ENCODE assay signal across 11 cellular contexts in genomic region chr9:132644251-132644650, GRCh38. TPM values are rescaled to one million over a fixed set of nuclear protein-coding genes. Genes with fewer than 3 reads are reported as not detected.
DNase-seq lines count a peak whose midpoint lies in the region; ATAC-seq, FAIRE-seq and TF ChIP-seq lines count a peak whose summit lies in the region.
"Had no signal": no experiment of that assay in that cellular context is flagged by ENCODE, and none has a peak within 500 bp of the region (broad histone marks: within the 10 kb centered on the region; RNA-seq: fewer than 3 reads in every experiment).

No MANE protein-coding gene starts in this region.

- DNase-seq in AG04450 (ENCODE audit: low read depth, low spot score) (no peak), GM12891 (ENCODE audit: insufficient read length, low spot score) (peak; percentile 7), NCI-H69 (lab: John Stamatoyannopoulos, UW) (peak; percentile 66), epithelial cell of proximal tubule (ENCODE audit: low read depth) (no peak), NCI-H345 treated with DMSO at 0.1 percent for 48 hours (lab: John Stamatoyannopoulos, UW; ENCODE audit: unreplicated experiment) (no peak), posterior cingulate gyrus (no peak), left cardiac atrium (no peak)
- DNase-seq in NK-92 treated with Interleukin-12 subunit alpha and Interleukin-12 subunit beta, amount 100 ng/mL, for 24 hours (lab: John Stamatoyannopoulos, UW): no peak
- DNase-seq: C1 segment of cervical spinal cord, SHP77 treated with DMSO at 0.1 percent for 48 hours had no signal

- no peaks in the 10 kb centered on the region for H3K9me3 ChIP-seq in AG04450 (ENCODE audit: control insufficient read depth, insufficient read depth, low read length)
- H3K9me3 ChIP-seq: right atrium auricular region had no signal

- TF ChIP-seq POLR2A in GM12891 (IDR thresholded peaks at IDR 0.05; ENCODE audit: low read depth, low read length): no peak

- ATAC-seq in left cardiac atrium: no peak

- POLR2A ChIA-PET in AG04450 (lab: Yijun Ruan, JAX): no interaction called here

- 0 out of 2 replicates have a peak, but pooled peaks have one; percentile 13 for TF ChIP-seq CTCF in AG04450 (IDR thresholded peaks at IDR 0.05; ENCODE audit: low read depth, low read length)
- TF ChIP-seq CTCF in epithelial cell of proximal tubule (conservative IDR thresholded peaks at IDR 0.05; ENCODE audit: low read depth, low read length): peak; percentile 25

- H3K27me3 ChIP-seq in AG04450 (ENCODE audit: control insufficient read depth, insufficient read depth, low read length): no peaks in the 10 kb centered on the region
- H3K27me3 ChIP-seq: right atrium auricular region had no signal

- H3K4me3 ChIP-seq in AG04450 (ENCODE audit: low read depth, low read length) (no peak overlapping the region), epithelial cell of proximal tubule (ENCODE audit: low read depth, low read length) (no peak overlapping the region)
- H3K4me3 ChIP-seq: right atrium auricular region had no signal

- no peak for FAIRE-seq in GM12891 (lab: Jason Lieb, UNC)

- intact Hi-C loops in posterior cingulate gyrus (cut with DNase I) (no loop called here), left cardiac atrium (cut with DNase I) (no loop called here)

- no peak overlapping the region for H3K27ac ChIP-seq in AG04450 (ENCODE audit: low read depth, low read length)
- H3K27ac ChIP-seq: right atrium auricular region had no signal

- CTCF ChIA-PET in AG04450 (lab: Charles Lee): interaction anchor here (0.6 to 1.6 kb wide), 4 partner anchors 10 to 232 kb away, joined by 3 to 6 read pairs (median 4); no protein-coding TSS in a partner anchor

TF ChIP-seq in GM12891, 5 proteins besides CTCF, POLR2A, EP300 and RAD21:
- TF ChIP-seq SPI1 (IDR thresholded peaks at IDR 0.05; ENCODE audit: low read depth, low read length) (no peak), POU2F2 (IDR thresholded peaks at IDR 0.05; ENCODE audit: low read depth, low read length) (no peak)
TF ChIP-seq in GM12891: peak in this region for 0.

RNA-seq across cellular contexts. Expression of gene DDX31, which starts 25.5 kb away (rescaled TPM):
- polyA plus RNA-seq in AG04450 (2011; rRNA removed): 11.8 and 12.2 TPM in 2 replicates
- 16.1 and 17.7 TPM in 2 replicates for polyA minus RNA-seq in AG04450 (2011; rRNA and poly(A)+ RNA removed)
- polyA plus RNA-seq in GM12891 (2012; ENCODE audit: low read depth, missing spikeins): 9.9 TPM
- total RNA-seq in epithelial cell of proximal tubule (8.1 and 15.2 TPM in 2 replicates), left cardiac atrium (1 to 10 TPM; 5.2 to 7.9 TPM)

RNA-seq across cellular contexts. Expression of gene GTF3C4, which starts 26.0 kb away (rescaled TPM):
- 6.9 and 7.7 TPM in 2 replicates for polyA plus RNA-seq in AG04450 (2011; rRNA removed)
- 9.3 and 11.3 TPM in 2 replicates for polyA minus RNA-seq in AG04450 (2011; rRNA and poly(A)+ RNA removed)
- 5.7 TPM for polyA plus RNA-seq in GM12891 (2012; ENCODE audit: low read depth, missing spikeins)
- total RNA-seq in epithelial cell of proximal tubule: 7.2 and 13.3 TPM in 2 replicates
- total RNA-seq in left cardiac atrium: 1 to 10 TPM; 8.1 to 9.2 TPM

Comparison
In these comparisons a context has a peak if more than half of its experiments do, and no peak if none do; other contexts are left out.
1. DNase-seq: peak in GM12891 (single experiment) and NCI-H69 (single experiment); none in AG04450 (single experiment), epithelial cell of proximal tubule (single experiment), NK-92 treated with Interleukin-12 subunit alpha and Interleukin-12 subunit beta, amount 100 ng/mL, for 24 hours (single experiment), NCI-H345 treated with DMSO at 0.1 percent for 48 hours (single experiment), posterior cingulate gyrus (0 of 10) and left cardiac atrium (single experiment).